In genomic region chr11:35038211-35038930, GRCh38 we compare ENCODE assay signal across 19 cellular contexts.
DNase-seq lines count a peak whose midpoint lies in the region; ATAC-seq and TF ChIP-seq lines count a peak whose summit lies in the region.
"Had no signal": no experiment of that assay in that cellular context is flagged by ENCODE, and none has a peak within 500 bp of the region (broad histone marks: within the 10 kb centered on the region; RNA-seq: fewer than 3 reads in every experiment).

No MANE protein-coding gene starts in this region.

- H3K9me3 Mint-ChIP-seq in activated CD4-positive, alpha-beta T cell treated with anti-CD3 and anti-CD28 coated beads, Interleukin-2, amount 10 ng/mL, durations not matched to agents 24 days and 14 days: peaks cover 23% of the 10 kb centered on the region
- H3K9me3 Mint-ChIP-seq: H9, neural progenitor cell had no signal

- intact Hi-C loops in activated CD4-positive, alpha-beta T cell treated with anti-CD3 and anti-CD28 coated beads, Interleukin-2, amount 10 ng/mL, durations not matched to agents 24 days and 14 days (cut with micrococcal nuclease): no loop called here

- H3K36me3 Mint-ChIP-seq in activated CD4-positive, alpha-beta T cell treated with anti-CD3 and anti-CD28 coated beads, Interleukin-2, amount 10 ng/mL, durations not matched to agents 24 days and 14 days (ENCODE audit: low read depth): peaks cover 3% of the 10 kb centered on the region
- H3K36me3 Mint-ChIP-seq: neural progenitor cell had no signal

- no peak for ATAC-seq in foreskin keratinocyte
- ATAC-seq in GM21737 (IDR thresholded peaks at IDR 0.05; ENCODE audit: unreplicated experiment): no peak
- ATAC-seq: heart left ventricle had no signal

- DNase-seq in activated CD4-positive, alpha-beta T cell treated with anti-CD3 and anti-CD28 coated beads, Interleukin-2, amount 10 ng/mL, durations not matched to agents 24 days and 14 days: no peak
- no peak for DNase-seq in activated CD4-positive, alpha-beta T cell treated with anti-CD3 and anti-CD28 coated beads, Interleukin-2, amount 50 U/mL, for 4 hours
- DNase-seq in EL (peak; percentile 25), RPMI7951 (ENCODE audit: low read depth) (peak; percentile 73), foreskin keratinocyte (peak in 1 of 2 donors; percentile 68), NCI-H2227 (lab: John Stamatoyannopoulos, UW; ENCODE audit: unreplicated experiment) (no peak), NCI-H526 treated with DMSO at 0.1 percent for 48 hours (lab: John Stamatoyannopoulos, UW) (no peak)
- DNase-seq: activated effector memory CD4-positive, alpha-beta T cell treated with anti-CD3 and anti-CD28 coated beads, Interleukin-2, amount 50 U/mL, for 16 hours; colonic mucosa; H9; heart left ventricle; kidney; midbrain; NCI-H187 treated with DMSO at 0.1 percent for 48 hours; NCI-H524; OCI-M1; retina had no signal

- TF ChIP-seq CTCF in foreskin keratinocyte (conservative IDR thresholded peaks at IDR 0.05): peak; percentile 13

- H3K27me3 ChIP-seq in foreskin keratinocyte: no peaks in the 10 kb centered on the region
- H3K27me3 ChIP-seq: colonic mucosa, heart left ventricle, neural progenitor cell had no signal

- peaks cover 52% of the 10 kb centered on the region for H3K4me1 ChIP-seq in foreskin keratinocyte
- H3K4me1 ChIP-seq: colonic mucosa, neural progenitor cell had no signal

- H3K27ac ChIP-seq in foreskin keratinocyte: peak overlapping the region; percentile 96
- H3K27ac ChIP-seq: colonic mucosa, heart left ventricle, neural progenitor cell had no signal

- peaks cover 12% of the 10 kb centered on the region for H3K27me3 Mint-ChIP-seq in activated CD4-positive, alpha-beta T cell treated with anti-CD3 and anti-CD28 coated beads, Interleukin-2, amount 10 ng/mL, durations not matched to agents 24 days and 14 days

- peaks cover 57% of the 10 kb centered on the region for H3K4me1 Mint-ChIP-seq in activated CD4-positive, alpha-beta T cell treated with anti-CD3 and anti-CD28 coated beads, Interleukin-2, amount 10 ng/mL, durations not matched to agents 24 days and 14 days
- H3K4me1 Mint-ChIP-seq: H9, neural progenitor cell had no signal

- H3K4me3 Mint-ChIP-seq in activated CD4-positive, alpha-beta T cell treated with anti-CD3 and anti-CD28 coated beads, Interleukin-2, amount 10 ng/mL, durations not matched to agents 24 days and 14 days: no peak overlapping the region
- H3K4me3 Mint-ChIP-seq: H9, neural progenitor cell had no signal

- peak overlapping the region; percentile 54 for H3K27ac Mint-ChIP-seq in activated CD4-positive, alpha-beta T cell treated with anti-CD3 and anti-CD28 coated beads, Interleukin-2, amount 10 ng/mL, durations not matched to agents 24 days and 14 days
- H3K27ac Mint-ChIP-seq: H9, neural progenitor cell had no signal

Comparison
In these comparisons a context has a peak if more than half of its experiments do, and no peak if none do; other contexts are left out.
1. DNase-seq: peak in EL (single experiment) and RPMI7951 (single experiment); none in activated CD4-positive, alpha-beta T cell treated with anti-CD3 and anti-CD28 coated beads, Interleukin-2, amount 10 ng/mL, durations not matched to agents 24 days and 14 days (single experiment), activated CD4-positive, alpha-beta T cell treated with anti-CD3 and anti-CD28 coated beads, Interleukin-2, amount 50 U/mL, for 4 hours (0 of 2), NCI-H2227 (single experiment) and NCI-H526 treated with DMSO at 0.1 percent for 48 hours (single experiment).